Comparison of ENCODE assay signal across 19 cellular contexts in the genomic region with DNA sequence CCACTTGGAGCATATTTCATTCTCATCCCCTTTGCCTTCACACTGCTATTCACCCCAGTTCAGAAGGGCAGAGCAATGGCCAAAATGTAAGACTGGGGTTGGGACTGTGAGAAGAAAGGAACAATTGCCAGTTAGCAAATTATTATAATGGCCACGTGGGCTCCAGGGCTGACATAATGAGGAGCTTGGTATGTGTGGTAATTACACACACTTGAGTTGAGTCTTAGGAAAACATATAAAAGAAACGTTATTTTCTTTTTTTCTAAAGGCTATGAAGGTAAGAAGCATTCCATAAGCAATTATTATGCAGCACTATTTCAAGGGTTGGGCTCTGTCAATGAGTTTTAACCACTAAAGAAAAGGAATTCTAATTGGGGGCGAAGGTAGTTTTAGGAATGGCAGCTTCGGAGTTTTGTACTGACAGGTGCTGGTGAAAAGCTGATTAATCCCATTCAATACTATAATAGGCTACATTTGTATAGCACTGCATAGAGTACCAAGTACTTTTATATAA. TPM values are rescaled to one million over a fixed set of nuclear protein-coding genes. Genes with fewer than 3 reads are reported as not detected.
A peak's percentile ranks its signal among the peaks of the same experiment; 100 is the strongest.
DNase-seq lines count a peak whose midpoint lies in the region; ATAC-seq and TF ChIP-seq lines count a peak whose summit lies in the region.
"Had no signal": no experiment of that assay in that cellular context is flagged by ENCODE, and none has a peak within 500 bp of the region (broad histone marks: within the 10 kb centered on the region; RNA-seq: fewer than 3 reads in every experiment).

No MANE protein-coding gene starts in this region.

- H3K36me3 Mint-ChIP-seq in HFFc6 (ENCODE audit: low read depth), result peaks cover 25% of the 10 kb centered on the region
- no peaks in the 10 kb centered on the region for H3K36me3 Mint-ChIP-seq in T-helper 17 cell (ENCODE audit: low read depth)
- no peaks in the 10 kb centered on the region for H3K36me3 Mint-ChIP-seq in neural progenitor cell
- H3K36me3 Mint-ChIP-seq: activated naive CD8-positive, alpha-beta T cell treated with anti-CD3 and anti-CD28 coated beads for 36 hours; CD4-positive, alpha-beta memory T cell; IgD-negative memory B cell; stimulated activated naive B cell treated with anti-CD40 and anti-IgM and Interleukin-4, amounts not matched to agents 10 μg/mL and 1 μg/mL and 100 μg/mL, for 72 hours had no signal

- H3K27ac Mint-ChIP-seq in HFFc6 (peak overlapping the region; percentile 68; the same call in 1 of the 2 replicates), T-helper 17 cell (no peak overlapping the region), neural progenitor cell (no peak overlapping the region)
- H3K27ac Mint-ChIP-seq: activated naive CD8-positive, alpha-beta T cell treated with anti-CD3 and anti-CD28 coated beads for 36 hours; nephron progenitor cell had no signal

- no peaks in the 10 kb centered on the region for H3K27me3 ChIP-seq in neural progenitor cell
- H3K27me3 ChIP-seq: gastrocnemius medialis, SJCRH30, uterus had no signal

- peaks cover 26% of the 10 kb centered on the region for H3K27me3 Mint-ChIP-seq in HFFc6 (ENCODE audit: insufficient read depth)
- peaks cover 43% of the 10 kb centered on the region for H3K27me3 Mint-ChIP-seq in T-helper 17 cell
- peaks cover 2% of the 10 kb centered on the region for H3K27me3 Mint-ChIP-seq in neural progenitor cell (ENCODE audit: insufficient read depth, low read depth)

- H3K79me2 ChIP-seq in neural progenitor cell (ENCODE audit: low read depth), result no peaks in the 10 kb centered on the region

- H3K9me3 ChIP-seq in T-helper 17 cell (ENCODE audit: control insufficient read depth, low read length, poor library complexity, severe bottlenecking) (no peaks in the 10 kb centered on the region), neural progenitor cell (ENCODE audit: low read depth) (no peaks in the 10 kb centered on the region)
- H3K9me3 ChIP-seq: gastrocnemius medialis, left ventricle myocardium inferior, prostate gland, SJCRH30, uterus had no signal

- no peak overlapping the region for H3K27ac ChIP-seq in neural progenitor cell
- H3K27ac ChIP-seq: gastrocnemius medialis, left ventricle myocardium inferior, PC-9, prostate gland, SJCRH30, uterus had no signal

- peaks cover 9% of the 10 kb centered on the region for H3K4me1 ChIP-seq in neural progenitor cell
- H3K4me1 ChIP-seq: prostate gland, uterus had no signal

- peaks cover 62% of the 10 kb centered on the region for H3K4me1 Mint-ChIP-seq in HFFc6 (ENCODE audit: low read depth)
- peaks cover 16% of the 10 kb centered on the region for H3K4me1 Mint-ChIP-seq in T-helper 17 cell
- H3K4me1 Mint-ChIP-seq in neural progenitor cell, result peaks cover 3% of the 10 kb centered on the region

- peak overlapping the region; percentile 64; the same call in 1 of the 2 replicates for H3K4me3 Mint-ChIP-seq in HFFc6
- H3K4me3 Mint-ChIP-seq in T-helper 17 cell, result peak overlapping the region; percentile 78
- H3K4me3 Mint-ChIP-seq in neural progenitor cell, result no peak overlapping the region

- no peaks in the 10 kb centered on the region for H4K20me1 ChIP-seq in neural progenitor cell (ENCODE audit: low read depth)

- no peak overlapping the region for H3K9ac ChIP-seq in neural progenitor cell

- H3F3A ChIP-seq in neural progenitor cell (ENCODE audit: low read depth), result peaks cover 3% of the 10 kb centered on the region

- H2AFZ ChIP-seq in neural progenitor cell (replicated peaks), result peak overlapping the region; percentile 51
- H2AFZ ChIP-seq: PC-9 had no signal

- H3K36me3 ChIP-seq in neural progenitor cell, result no peaks in the 10 kb centered on the region
- H3K36me3 ChIP-seq: gastrocnemius medialis, left ventricle myocardium inferior, prostate gland, SJCRH30, uterus had no signal

- H3K9me3 Mint-ChIP-seq in HFFc6, result peaks cover 7% of the 10 kb centered on the region
- no peaks in the 10 kb centered on the region for H3K9me3 Mint-ChIP-seq in neural progenitor cell
- H3K9me3 Mint-ChIP-seq: activated naive CD8-positive, alpha-beta T cell treated with anti-CD3 and anti-CD28 coated beads for 36 hours; CD4-positive, alpha-beta memory T cell; IgD-negative memory B cell; nephron progenitor cell; stimulated activated naive B cell treated with anti-CD40 and anti-IgM and Interleukin-4, amounts not matched to agents 10 μg/mL and 1 μg/mL and 100 μg/mL, for 72 hours had no signal

- DNase-seq in Daoy (ENCODE audit: low read depth), result peak; percentile 46
- DNase-seq in HFFc6, result no peak
- no peak for DNase-seq in T-helper 17 cell
- peak; percentile 25 for DNase-seq in neural progenitor cell (ENCODE audit: low spot score)
- DNase-seq in DMS53 (lab: John Stamatoyannopoulos, UW), result no peak
- DNase-seq in activated CD4-positive, alpha-beta T cell treated with anti-CD3 and anti-CD28 coated beads, Interleukin-2, amount 50 U/mL, for 4 hours, result no peak
- DNase-seq: NCI-H1436 treated with DMSO at 0.1 percent for 48 hours had no signal

- TF ChIP-seq CTCF in HFFc6 (IDR thresholded peaks at IDR 0.05) (no peak), neural progenitor cell (IDR thresholded peaks at IDR 0.05) (no peak)

- H3K4me2 ChIP-seq in neural progenitor cell, result peak overlapping the region; percentile 60
- H3K4me2 ChIP-seq: PC-9 had no signal

- H3K4me3 ChIP-seq in neural progenitor cell, result no peak overlapping the region
- H3K4me3 ChIP-seq: PC-9, prostate gland, SJCRH30, uterus had no signal

- ATAC-seq in T-helper 17 cell (no peak), GM18511 (IDR thresholded peaks at IDR 0.05; ENCODE audit: unreplicated experiment) (no peak)

RNA-seq across cellular contexts. Expression of a gene that starts 32.5 kb away (rescaled TPM):
- 50.7 and 73.2 TPM in 2 replicates for total RNA-seq in Daoy (2014; rRNA removed; shearing (Covaris generic))
- 10 to 100 TPM; 33.4 to 45.6 (median 39.2) TPM for total RNA-seq in HFFc6 (2021; fragmentation: NEBNext Ultra II Directional; extraction: Animal tissue kit (Norgen Biotek cat#: 25700))
- total RNA-seq in T-helper 17 cell (10 to 100 TPM; 49.8 to 51.9 TPM), neural progenitor cell (ENCODE audit: low replicate concordance) (17.4 and 28.2 TPM in 2 replicates)

RNA-seq across cellular contexts. Expression of a gene that starts 49.4 kb away (rescaled TPM):
- total RNA-seq in Daoy (2014; rRNA removed; shearing (Covaris generic)), result 55.1 and 62.1 TPM in 2 replicates
- 10 to 100 TPM; 20.6 to 26.1 (median 22.7) TPM for total RNA-seq in HFFc6 (2021; fragmentation: NEBNext Ultra II Directional; extraction: Animal tissue kit (Norgen Biotek cat#: 25700))
- total RNA-seq in T-helper 17 cell (10 to 100 TPM; 51.5 to 51.7 TPM), neural progenitor cell (ENCODE audit: low replicate concordance) (33.2 and 55.8 TPM in 2 replicates)

Comparison
In these comparisons a context has a peak if more than half of its experiments do, and no peak if none do; other contexts are left out.
1. DNase-seq: peak in Daoy (single experiment) and neural progenitor cell (single experiment); none in HFFc6 (single experiment), T-helper 17 cell (0 of 3), DMS53 (single experiment) and activated CD4-positive, alpha-beta T cell treated with anti-CD3 and anti-CD28 coated beads, Interleukin-2, amount 50 U/mL, for 4 hours (0 of 2).